Comparison of ENCODE assay signal across 20 cellular contexts in genomic region chr17:1735418-1735817, GRCh38. TPM values are rescaled to one million over a fixed set of nuclear protein-coding genes. Genes with fewer than 3 reads are reported as not detected.
DNase-seq lines count a peak whose midpoint lies in the region; ATAC-seq and TF ChIP-seq lines count a peak whose summit lies in the region.
"Had no signal": no experiment of that assay in that cellular context is flagged by ENCODE, and none has a peak within 500 bp of the region (broad histone marks: within the 10 kb centered on the region; RNA-seq: fewer than 3 reads in every experiment).

No MANE protein-coding gene starts in this region.

- H3K9ac ChIP-seq in adipocyte (ENCODE audit: low read length) (peak overlapping the region; percentile 26), neuronal stem cell (ENCODE audit: low read depth, low read length, poor library complexity) (no peak overlapping the region)

- H3K4me3 ChIP-seq in adipocyte (ENCODE audit: low read length), result no peak overlapping the region
- H3K4me3 ChIP-seq in neuronal stem cell (ENCODE audit: low read length in 2 of 2), result no peak overlapping the region
- H3K4me3 ChIP-seq in gastrocnemius medialis, result no peak overlapping the region
- H3K4me3 ChIP-seq in coronary artery, result no peak overlapping the region
- H3K4me3 ChIP-seq: HAP-1 had no signal

- no peak overlapping the region for H2BK120ac ChIP-seq in neuronal stem cell (ENCODE audit: low read depth, low read length)

- H3K4me3 Mint-ChIP-seq in stimulated activated naive CD8-positive, alpha-beta T cell treated with anti-CD3 and anti-CD28 coated beads, Interleukin-15, amount 100 ng/mL, for 72 hours, result peak overlapping the region in 1 of 2 donors; percentile 41
- H3K4me3 Mint-ChIP-seq: CD4-positive, alpha-beta T cell had no signal

- H3K4me1 ChIP-seq in adipocyte (ENCODE audit: control insufficient read depth, insufficient read depth, low read length) (peaks cover 30% of the 10 kb centered on the region), neuronal stem cell (ENCODE audit: control insufficient read depth in 2 of 2, insufficient read depth in 1 of 2, low read depth in 1 of 2, low read length in 2 of 2) (peaks cover 5 to 11% of the 10 kb centered on the region in 2 donors), gastrocnemius medialis (peaks cover 20 to 26% of the 10 kb centered on the region in 2 donors)
- H3K4me1 ChIP-seq: HAP-1 had no signal

- no peaks in the 10 kb centered on the region for H3K27me3 Mint-ChIP-seq in stimulated activated naive CD8-positive, alpha-beta T cell treated with anti-CD3 and anti-CD28 coated beads, Interleukin-15, amount 100 ng/mL, for 72 hours
- H3K27me3 Mint-ChIP-seq: CD4-positive, alpha-beta T cell had no signal

- peaks cover 20% of the 10 kb centered on the region for H3K4me1 Mint-ChIP-seq in stimulated activated naive CD8-positive, alpha-beta T cell treated with anti-CD3 and anti-CD28 coated beads, Interleukin-15, amount 100 ng/mL, for 72 hours

- H3K27me3 ChIP-seq in adipocyte (replicated peaks; ENCODE audit: control insufficient read depth, insufficient read depth, low read length) (no peaks in the 10 kb centered on the region), neuronal stem cell (ENCODE audit: control insufficient read depth in 3 of 3, insufficient read depth in 3 of 3, low read depth in 1 of 3, low read length in 3 of 3) (no peaks in the 10 kb centered on the region), gastrocnemius medialis (no peaks in the 10 kb centered on the region)

- H3K36me3 ChIP-seq in adipocyte (ENCODE audit: control insufficient read depth, insufficient read depth, low read length, severe bottlenecking) (peaks cover 35% of the 10 kb centered on the region), neuronal stem cell (replicated peaks in 1 of 2; ENCODE audit: control insufficient read depth in 2 of 2, insufficient read depth in 2 of 2, low read length in 2 of 2) (peaks cover 0 to 4% of the 10 kb centered on the region in 2 donors), gastrocnemius medialis (peaks cover 0 to 55% of the 10 kb centered on the region in 2 donors)

- H4K8ac ChIP-seq in neuronal stem cell (ENCODE audit: low read depth, low read length), result no peak overlapping the region

- H3K27ac ChIP-seq in neuronal stem cell (replicated peaks; ENCODE audit: low read length) (no peak overlapping the region), gastrocnemius medialis (peak overlapping the region in 2 of 4 donors; percentile 7 to 46), coronary artery (no peak overlapping the region)

- intact Hi-C loops in gastrocnemius medialis (cut with DNase I; ENCODE audit: low total_unique reads), result no loop called here

- in situ Hi-C loops in gastrocnemius medialis (cut with MboI; ENCODE audit: low sequenced_read_pairs in 4 of 4), result no loop called here

- H4K91ac ChIP-seq in neuronal stem cell (ENCODE audit: low read depth, low read length, poor library complexity), result no peak overlapping the region

- H3K23ac ChIP-seq in neuronal stem cell (ENCODE audit: low read depth, low read length, poor library complexity), result no peak overlapping the region

- H3K4ac ChIP-seq in neuronal stem cell (ENCODE audit: low read length), result no peak overlapping the region

- TF ChIP-seq POLR2A in gastrocnemius medialis (IDR thresholded peaks at IDR 0.05), result no peak

- H2AK5ac ChIP-seq in neuronal stem cell (ENCODE audit: low read depth, low read length), result no peak overlapping the region

- no peak overlapping the region for H2BK15ac ChIP-seq in neuronal stem cell (ENCODE audit: low read length)

- DNase-seq in stimulated activated naive CD8-positive, alpha-beta T cell treated with anti-CD3 and anti-CD28 coated beads, Interleukin-15, amount 100 ng/mL, for 72 hours, result no peak
- no peak for DNase-seq in stimulated activated naive CD8-positive, alpha-beta T cell treated with anti-CD3 and anti-CD28 coated beads, Interleukin-15, Interleukin-2, amounts not matched to agents 100 U/mL and 50 U/mL, for 24 hours
- DNase-seq in adipocyte (ENCODE audit: low read depth) (no peak), neuronal stem cell (ENCODE audit: low spot score) (no peak), gastrocnemius medialis (no peak), coronary artery (ENCODE audit: low spot score) (no peak)
- DNase-seq: ACHN; AML-193; Calu3; CD4-positive, alpha-beta T cell; DMS53; NCI-H1436 treated with DMSO at 0.1 percent for 48 hours; NCI-H2029 treated with DMSO at 0.1 percent for 48 hours; NCI-H2171 treated with DMSO at 0.1 percent for 48 hours; NCI-H446 treated with DMSO at 0.1 percent for 48 hours; NK-92 treated with Interleukin-12 subunit alpha and Interleukin-12 subunit beta, amount 100 ng/mL, for 24 hours; SIG-M5 had no signal

- WGBS in neuronal stem cell (ENCODE audit: extremely low coverage in 2 of 2, insufficient read length in 2 of 2, insufficient replicate concordance in 1 of 2), 2 donors, result no CpG with 5 or more reads among the region's 10 CpGs

- ATAC-seq in stimulated activated naive CD8-positive, alpha-beta T cell treated with anti-CD3 and anti-CD28 coated beads, Interleukin-15, amount 100 ng/mL, for 72 hours, result no peak
- ATAC-seq in stimulated activated naive CD8-positive, alpha-beta T cell treated with anti-CD3 and anti-CD28 coated beads, Interleukin-15, Interleukin-2, amounts not matched to agents 100 U/mL and 50 U/mL, for 24 hours, result no peak
- no peak for ATAC-seq in gastrocnemius medialis
- ATAC-seq in GM21367 (IDR thresholded peaks at IDR 0.05; ENCODE audit: unreplicated experiment), result no peak

- H3K18ac ChIP-seq in neuronal stem cell (ENCODE audit: low read length), result no peak overlapping the region

- H3K9me3 Mint-ChIP-seq in stimulated activated naive CD8-positive, alpha-beta T cell treated with anti-CD3 and anti-CD28 coated beads, Interleukin-15, amount 100 ng/mL, for 72 hours, result no peaks in the 10 kb centered on the region
- H3K9me3 Mint-ChIP-seq: CD4-positive, alpha-beta T cell had no signal

- H2BK12ac ChIP-seq in neuronal stem cell (ENCODE audit: low read length), result peak overlapping the region; percentile 41

- no peak overlapping the region for H2BK5ac ChIP-seq in neuronal stem cell (ENCODE audit: low read length)

- no peak overlapping the region for H3K14ac ChIP-seq in neuronal stem cell (ENCODE audit: low read length)

- TF ChIP-seq CTCF in gastrocnemius medialis (IDR thresholded peaks at IDR 0.05 in 4 of 5, conservative IDR thresholded peaks at IDR 0.05 in 1 of 5) (no peak), coronary artery (IDR thresholded peaks at IDR 0.05) (no peak)

- H2AFZ ChIP-seq in neuronal stem cell (ENCODE audit: low read length), result no peak overlapping the region

- H3K27ac Mint-ChIP-seq in stimulated activated naive CD8-positive, alpha-beta T cell treated with anti-CD3 and anti-CD28 coated beads, Interleukin-15, amount 100 ng/mL, for 72 hours, result peak overlapping the region; percentile 74 to 86
- H3K27ac Mint-ChIP-seq: CD4-positive, alpha-beta T cell had no signal

- peaks cover 2% of the 10 kb centered on the region for H3K79me1 ChIP-seq in neuronal stem cell (ENCODE audit: low read depth, low read length)

- no peak overlapping the region for H3K4me2 ChIP-seq in neuronal stem cell (ENCODE audit: insufficient read depth, low read length, poor library complexity, severe bottlenecking)

- H3K9me3 ChIP-seq in adipocyte (ENCODE audit: control insufficient read depth, low read length) (no peaks in the 10 kb centered on the region), neuronal stem cell (replicated peaks in 1 of 2; ENCODE audit: control insufficient read depth in 2 of 2, insufficient read depth in 1 of 2, low read depth in 1 of 2, low read length in 2 of 2) (no peaks in the 10 kb centered on the region), gastrocnemius medialis (no peaks in the 10 kb centered on the region)
- H3K9me3 ChIP-seq: HAP-1 had no signal

RNA-seq across cellular contexts. Expression of gene SERPINF2, which starts 7.3 kb away (rescaled TPM):
- 0.11 TPM for polyA plus RNA-seq in neuronal stem cell (2013, experiment 1 of 2)
- polyA plus RNA-seq in neuronal stem cell (2013, experiment 2 of 2), result 0.12 TPM
- total RNA-seq in gastrocnemius medialis, result 1 to 10 TPM in 3 of 4 donors, under 1 TPM in 1; 0.85 to 6.4 (median 4.3) TPM

RNA-seq across cellular contexts. Expression of gene WDR81, which starts 10.9 kb away (rescaled TPM):
- 2.8 TPM for polyA plus RNA-seq in neuronal stem cell (2013, experiment 1 of 2)
- 3.3 TPM for polyA plus RNA-seq in neuronal stem cell (2013, experiment 2 of 2)
- 10 to 100 TPM; 22.3 to 61.1 (median 42.7) TPM for total RNA-seq in gastrocnemius medialis

RNA-seq across cellular contexts. Expression of gene TLCD2, which starts 25.2 kb away (rescaled TPM):
- polyA plus RNA-seq in neuronal stem cell (2013, experiment 1 of 2), result 0.75 TPM
- polyA plus RNA-seq in neuronal stem cell (2013, experiment 2 of 2), result 0.72 TPM
- under 1 TPM; 0.66 to 0.95 (median 0.85) TPM for total RNA-seq in gastrocnemius medialis
- total RNA-seq: OCI-LY7 had no signal

RNA-seq across cellular contexts. Expression of gene SERPINF1, which starts 26.4 kb away (rescaled TPM):
- polyA plus RNA-seq in neuronal stem cell (2013, experiment 1 of 2), result 65.7 TPM
- polyA plus RNA-seq in neuronal stem cell (2013, experiment 2 of 2), result 62.7 TPM
- total RNA-seq in gastrocnemius medialis, result 100 to 1,000 TPM; 554 to 698 (median 631) TPM
- total RNA-seq: Calu3, OCI-LY7 had no signal

RNA-seq across cellular contexts. Expression of gene PRPF8, which starts 50.8 kb away (rescaled TPM):
- polyA plus RNA-seq in neuronal stem cell (2013, experiment 1 of 2), result 95.4 TPM
- 97.1 TPM for polyA plus RNA-seq in neuronal stem cell (2013, experiment 2 of 2)
- total RNA-seq in gastrocnemius medialis, result 100 to 1,000 TPM; 127 to 261 (median 195) TPM
